In the genomic region with DNA sequence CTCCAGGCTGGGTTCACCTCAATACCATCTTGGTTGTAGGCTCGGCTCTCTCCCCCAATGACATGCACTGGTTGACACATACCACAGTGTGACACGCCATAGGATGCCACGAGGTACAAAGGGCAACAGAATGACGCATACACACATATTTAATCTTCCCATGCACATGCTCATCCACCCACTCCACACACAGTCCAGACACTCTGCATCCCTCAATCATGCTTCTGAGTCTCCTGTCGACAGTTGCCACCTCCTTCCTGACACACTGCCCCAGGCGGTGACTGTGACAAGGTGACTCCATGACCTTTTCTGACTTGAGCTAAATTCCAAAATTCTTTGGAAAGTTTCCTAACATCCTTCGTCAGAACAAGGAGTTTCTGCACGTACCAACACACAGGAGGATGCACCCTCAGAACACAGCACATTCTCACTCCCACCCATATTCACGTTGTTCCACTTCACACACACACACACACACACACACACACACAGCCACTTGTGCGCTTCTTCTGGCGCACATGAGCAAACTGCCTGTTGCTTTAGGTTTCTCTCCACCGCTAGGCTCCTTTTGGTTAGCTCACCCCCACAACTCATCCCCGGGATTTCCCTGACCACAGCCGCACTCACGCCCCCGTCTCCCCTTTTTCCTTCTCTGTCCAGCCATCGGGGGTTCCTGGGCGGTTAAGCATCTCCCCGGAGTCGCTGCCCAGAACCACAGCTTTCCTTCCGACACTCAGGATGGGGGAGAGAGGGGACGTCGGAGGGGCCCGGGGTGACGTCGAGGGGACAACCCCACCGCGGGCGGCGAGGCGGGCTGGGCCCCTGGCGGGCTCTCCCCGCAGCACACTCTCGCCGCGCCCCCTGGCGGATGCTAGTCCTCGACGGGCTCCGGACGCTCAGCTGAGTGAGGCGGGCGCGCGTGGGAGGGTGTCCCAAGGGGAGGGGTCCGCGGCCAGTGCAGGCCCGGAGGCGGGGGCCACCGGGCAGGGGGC, we compare ENCODE assay signal across 8 cellular contexts. TPM values are rescaled to one million over a fixed set of nuclear protein-coding genes. Genes with fewer than 3 reads are reported as not detected.
A peak's percentile ranks its signal among the peaks of the same experiment; 100 is the strongest.
DNase-seq lines count a peak whose midpoint lies in the region; ATAC-seq and TF ChIP-seq lines count a peak whose summit lies in the region.

No MANE protein-coding gene starts in this region.

- H3K27ac Mint-ChIP-seq in activated B cell treated with CpG ODN at 0.5 μM for 24 hours = peak overlapping the region; percentile 64

- no peaks in the 10 kb centered on the region for H3K36me3 ChIP-seq in mammary epithelial cell (ENCODE audit: insufficient read depth, low read length)

- H3K27ac ChIP-seq in mammary epithelial cell (ENCODE audit: insufficient read depth, low read depth, low read length) = no peak overlapping the region

- no peaks in the 10 kb centered on the region for H3K36me3 Mint-ChIP-seq in activated B cell treated with CpG ODN at 0.5 μM for 24 hours (ENCODE audit: low read depth)

- H3K4me2 ChIP-seq in mammary epithelial cell (ENCODE audit: insufficient read depth, low read depth, low read length) = peak overlapping the region; percentile 58

- peaks cover 41% of the 10 kb centered on the region for H3K27me3 ChIP-seq in mammary epithelial cell (ENCODE audit: insufficient read depth, low read length)

- H3K4me3 Mint-ChIP-seq in activated B cell treated with CpG ODN at 0.5 μM for 24 hours = peak overlapping the region; percentile 68

- peaks cover 36% of the 10 kb centered on the region for H3K4me1 ChIP-seq in mammary epithelial cell (ENCODE audit: insufficient read depth, low read length)

- peaks cover 42% of the 10 kb centered on the region for H3K4me1 Mint-ChIP-seq in activated B cell treated with CpG ODN at 0.5 μM for 24 hours

- WGBS in mammary epithelial cell (ENCODE audit: low coverage, missing lambda C conversion rate) = 31% methylated on average over 13 of the region's 50 CpGs

- POLR2A ChIA-PET in activated B cell treated with CpG ODN at 0.5 μM for 24 hours (lab: Charles Lee) = interaction anchor here (1.0 to 3.8 kb wide), 5 partner anchors 16 to 125 kb away, joined by 4 to 24 read pairs (median 5); a partner anchor contains a TSS

- H3K4me3 ChIP-seq in mammary epithelial cell (replicated peaks in 1 of 3; ENCODE audit: insufficient read depth in 1 of 3, low read depth in 2 of 3, low read length in 3 of 3) = no peak overlapping the region

- no TSS peak for BruUV-seq in mammary epithelial cell (replicated peaks; lab: Mats Ljungman, UMichigan)

- no peak overlapping the region for H3K9ac ChIP-seq in mammary epithelial cell (ENCODE audit: insufficient read depth, low read length)

- DNase-seq in NK-92 treated with Interleukin-12 subunit alpha and Interleukin-12 subunit beta, amount 100 ng/mL, for 24 hours (lab: John Stamatoyannopoulos, UW) = peak; percentile 31
- DNase-seq in NK-92 (lab: John Stamatoyannopoulos, UW; ENCODE audit: unreplicated experiment) (no peak), HUDEP-2 (lab: John Stamatoyannopoulos, UW; ENCODE audit: unreplicated experiment in 76 of 76) (peak in 41 of 76 experiments; percentile 15 to 70 (median 48)), activated B cell treated with CpG ODN at 0.5 μM for 24 hours (peak; percentile 79), mammary epithelial cell (peak; percentile 35), lung microvascular endothelial cell (ENCODE audit: low read depth in 2 of 2) (peak; percentile 55 to 70), NCI-H526 treated with DMSO at 0.1 percent for 48 hours (lab: John Stamatoyannopoulos, UW) (no peak)
- DNase-seq in stimulated activated CD8-positive, alpha-beta memory T cell treated with anti-CD3 and anti-CD28 coated beads, Interleukin-7, amount 100 ng/mL, for 4 hours (ENCODE audit: low read depth in 2 of 2) = peak; percentile 50 to 79

- in situ Hi-C loops in mammary epithelial cell (cut with MboI; ENCODE audit: low sequenced_read_pairs in 2 of 2) = loop anchor here in 1 of 2 donors (5.0 kb wide), 1 partner anchor 125 kb away; a partner anchor contains a TSS

- no peaks in the 10 kb centered on the region for H3K9me3 Mint-ChIP-seq in activated B cell treated with CpG ODN at 0.5 μM for 24 hours

- H3K9me3 ChIP-seq in mammary epithelial cell (replicated peaks; ENCODE audit: insufficient read depth, low read length) = no peaks in the 10 kb centered on the region

- dilution Hi-C loops in mammary epithelial cell (cut with HindIII; ENCODE audit: low sequenced_read_pairs) = no loop called here

- peaks cover 50% of the 10 kb centered on the region for H3K27me3 Mint-ChIP-seq in activated B cell treated with CpG ODN at 0.5 μM for 24 hours

- intact Hi-C loops in activated B cell treated with CpG ODN at 0.5 μM for 24 hours (cut with micrococcal nuclease) = loop anchor here (1.0 to 5.0 kb wide), 5 partner anchors 7 to 124 kb away; a partner anchor contains a TSS
- intact Hi-C loops in mammary epithelial cell (cut with micrococcal nuclease) = loop anchor here (1.0 to 2.0 kb wide), 3 partner anchors 12 to 41 kb away; a partner anchor contains a TSS

- TF ChIP-seq CTCF in activated B cell treated with CpG ODN at 0.5 μM for 24 hours (IDR thresholded peaks at IDR 0.05) = peak; percentile 45
- peak; percentile 50 to 83 for TF ChIP-seq CTCF in mammary epithelial cell (conservative IDR thresholded peaks at IDR 0.05 in 1 of 2, IDR thresholded peaks at IDR 0.05 in 1 of 2; ENCODE audit: extremely low read depth in 1 of 2, insufficient read depth in 1 of 2, low read depth in 1 of 2, low read length in 2 of 2)

- H3K79me2 ChIP-seq in mammary epithelial cell (ENCODE audit: insufficient read depth, low read length) = no peaks in the 10 kb centered on the region

- ATAC-seq in activated B cell treated with CpG ODN at 0.5 μM for 24 hours (ENCODE audit: low read depth) = peak; percentile 72

- peak overlapping the region; percentile 27 for H2AFZ ChIP-seq in mammary epithelial cell (ENCODE audit: low read depth, low read length)

- CTCF ChIA-PET in activated B cell treated with CpG ODN at 0.5 μM for 24 hours (lab: Charles Lee) (interaction anchor here (0.6 to 6.1 kb wide), 16 partner anchors 10 to 125 kb away, joined by 3 to 74 read pairs (median 6); a partner anchor contains a TSS), mammary epithelial cell (lab: Charles Lee; ENCODE audit: low non-redundant PET) (interaction anchor here (0.6 to 1.2 kb wide), 3 partner anchors 14 to 125 kb away, joined by 4 to 5 read pairs (median 4); a partner anchor contains a TSS)

- H4K20me1 ChIP-seq in mammary epithelial cell (ENCODE audit: insufficient read depth, low read length) = no peaks in the 10 kb centered on the region

RNA-seq across cellular contexts. Expression of a gene that starts 0.5 kb away (rescaled TPM):
- total RNA-seq in activated B cell treated with CpG ODN at 0.5 μM for 24 hours = not detected in 2 replicates
- total RNA-seq in mammary epithelial cell = not detected
- not detected for polyA plus RNA-seq in mammary epithelial cell
- not detected for polyA minus RNA-seq in mammary epithelial cell
- not detected in 2 replicates for total RNA-seq in lung microvascular endothelial cell

RNA-seq across cellular contexts. Expression of a gene that starts 6.1 kb away (rescaled TPM):
- total RNA-seq in activated B cell treated with CpG ODN at 0.5 μM for 24 hours = 0.22 TPM in 1 of 2 replicates, not detected in the other
- 1 to 10 TPM in 1 of 2 donors, under 1 TPM in 1; 0.17 to 1.1 TPM for total RNA-seq in mammary epithelial cell
- 0.75 TPM for polyA plus RNA-seq in mammary epithelial cell
- polyA minus RNA-seq in mammary epithelial cell = not detected
- under 0.01 and 0.22 TPM in 2 replicates for total RNA-seq in lung microvascular endothelial cell

RNA-seq across cellular contexts. Expression of a gene that starts 20.3 kb away (rescaled TPM):
- total RNA-seq in activated B cell treated with CpG ODN at 0.5 μM for 24 hours (113 and 119 TPM in 2 replicates), mammary epithelial cell (100 to 1,000 TPM in 1 of 2 donors, 10 to 100 TPM in 1; 87.9 to 201 TPM), lung microvascular endothelial cell (36.3 and 39.7 TPM in 2 replicates)
- 200 TPM for polyA plus RNA-seq in mammary epithelial cell
- 258 TPM for polyA minus RNA-seq in mammary epithelial cell

RNA-seq across cellular contexts. Expression of a gene that starts 21.6 kb away (rescaled TPM):
- total RNA-seq in activated B cell treated with CpG ODN at 0.5 μM for 24 hours (0.20 and 0.44 TPM in 2 replicates), mammary epithelial cell (under 1 TPM; 0.33 to 0.52 TPM), lung microvascular endothelial cell (under 0.01 TPM in 1 of 2 replicates, not detected in the other)
- polyA plus RNA-seq in mammary epithelial cell = 0.09 TPM
- polyA minus RNA-seq in mammary epithelial cell = not detected

RNA-seq across cellular contexts. Expression of a gene that starts 41.0 kb away (rescaled TPM):
- total RNA-seq in activated B cell treated with CpG ODN at 0.5 μM for 24 hours = 55.3 and 70.5 TPM in 2 replicates
- total RNA-seq in mammary epithelial cell = 10 to 100 TPM; 56.7 to 84.8 TPM
- polyA plus RNA-seq in mammary epithelial cell = 89.0 TPM
- polyA minus RNA-seq in mammary epithelial cell = 73.9 TPM
- 32.1 and 38.1 TPM in 2 replicates for total RNA-seq in lung microvascular endothelial cell

Comparison
In these comparisons a context has a peak if more than half of its experiments do, and no peak if none do; other contexts are left out.
1. DNase-seq: peak in NK-92 treated with Interleukin-12 subunit alpha and Interleukin-12 subunit beta, amount 100 ng/mL, for 24 hours (single experiment), HUDEP-2 (41 of 76), activated B cell treated with CpG ODN at 0.5 μM for 24 hours (single experiment), mammary epithelial cell (single experiment), lung microvascular endothelial cell (2 of 2) and stimulated activated CD8-positive, alpha-beta memory T cell treated with anti-CD3 and anti-CD28 coated beads, Interleukin-7, amount 100 ng/mL, for 4 hours (2 of 2); none in NK-92 (single experiment) and NCI-H526 treated with DMSO at 0.1 percent for 48 hours (single experiment).